ENCODE assay signal across 15 cellular contexts in the genomic region with DNA sequence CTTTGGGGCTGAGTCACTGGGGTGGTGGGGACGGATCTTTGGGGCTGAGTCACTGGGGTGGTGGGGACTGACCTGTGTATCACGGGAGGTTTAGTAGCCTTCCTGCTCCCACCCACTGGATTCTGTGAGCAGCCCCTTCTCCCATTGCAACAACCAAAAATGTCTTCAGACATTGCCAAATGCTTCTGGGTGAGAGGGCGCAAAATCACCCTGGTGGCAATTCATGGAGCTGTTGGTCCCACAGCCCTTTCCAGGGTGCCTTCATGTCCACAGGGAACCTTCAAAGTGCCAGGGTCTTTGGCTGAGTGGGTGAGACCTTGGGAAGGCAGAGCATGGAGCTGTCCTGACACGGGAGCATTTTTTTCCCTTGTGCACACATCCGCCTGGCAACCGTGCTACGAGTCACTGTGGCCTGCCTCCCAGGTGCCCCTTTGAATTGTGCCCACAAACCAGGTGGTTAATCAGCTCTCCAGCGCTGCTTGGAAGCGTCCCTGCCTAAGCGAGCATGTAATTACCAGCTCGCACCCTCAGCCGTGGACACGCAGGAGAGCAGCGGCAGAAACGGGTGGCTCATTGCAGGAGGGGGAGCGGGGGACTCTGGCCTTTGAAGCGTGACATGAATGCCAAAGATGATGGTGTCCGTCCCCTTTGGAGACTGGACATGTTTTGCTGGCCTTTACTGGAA. TPM values are rescaled to one million over a fixed set of nuclear protein-coding genes. Genes with fewer than 3 reads are reported as not detected.
DNase-seq lines count a peak whose midpoint lies in the region; ATAC-seq and TF ChIP-seq lines count a peak whose summit lies in the region.
"Had no signal": no experiment of that assay in that cellular context is flagged by ENCODE, and none has a peak within 500 bp of the region (broad histone marks: within the 10 kb centered on the region; RNA-seq: fewer than 3 reads in every experiment).

No MANE protein-coding gene starts in this region.

- H3K4me1 ChIP-seq in SJSA1 (replicated peaks) = peaks cover 39% of the 10 kb centered on the region
- H3K4me1 ChIP-seq: Peyer's patch had no signal

- H3K36me3 ChIP-seq in SJSA1 = no peaks in the 10 kb centered on the region
- no peaks in the 10 kb centered on the region for H3K36me3 ChIP-seq in kidney epithelial cell (ENCODE audit: control insufficient read depth, insufficient read depth, low read length)
- H3K36me3 ChIP-seq: Peyer's patch had no signal

- ATAC-seq in HG02938 (IDR thresholded peaks at IDR 0.05; ENCODE audit: unreplicated experiment) = no peak
- ATAC-seq in GM21717 (IDR thresholded peaks at IDR 0.05; ENCODE audit: unreplicated experiment) = no peak
- ATAC-seq: activated CD8-positive, alpha-beta memory T cell treated with anti-CD3 and anti-CD28 coated beads, Interleukin-2, amount 10 ng/mL, durations not matched to agents 7 days and 5 days had no signal

- H3K27me3 ChIP-seq in AG04450 (ENCODE audit: control insufficient read depth, insufficient read depth, low read length) (no peaks in the 10 kb centered on the region), SJSA1 (replicated peaks) (no peaks in the 10 kb centered on the region), kidney epithelial cell (ENCODE audit: control insufficient read depth, insufficient read depth, low read length) (no peaks in the 10 kb centered on the region)
- H3K27me3 ChIP-seq: Peyer's patch had no signal

- CTCF ChIA-PET in AG04450 (lab: Charles Lee) = interaction anchor here (0.5 kb wide), 1 partner anchor 25 kb away, joined by 3 read pairs; no protein-coding TSS in a partner anchor

- POLR2A ChIA-PET in AG04450 (lab: Yijun Ruan, JAX) = no interaction called here

- H3K4me3 ChIP-seq in AG04450 (ENCODE audit: low read depth, low read length) (no peak overlapping the region), SJSA1 (no peak overlapping the region), kidney epithelial cell (ENCODE audit: low read depth, low read length) (no peak overlapping the region)
- H3K4me3 ChIP-seq: Peyer's patch had no signal

- H3K9me3 ChIP-seq in AG04450 (ENCODE audit: control insufficient read depth, insufficient read depth, low read length) (peaks cover 12% of the 10 kb centered on the region), SJSA1 (replicated peaks) (peaks cover 2% of the 10 kb centered on the region)

- DNase-seq in AG04450 (ENCODE audit: low read depth, low spot score) = no peak
- DNase-seq in HCEC 1CT = peak; percentile 13
- peak in 1 of 2 experiments; percentile 53 for DNase-seq in SJSA1 (ENCODE audit: low read depth in 1 of 2, low spot score in 2 of 2)
- no peak for DNase-seq in kidney epithelial cell (ENCODE audit: low read depth)
- DNase-seq in D341Med (ENCODE audit: low spot score) = no peak
- no peak for DNase-seq in NCI-H510A (lab: John Stamatoyannopoulos, UW)
- DNase-seq: activated CD8-positive, alpha-beta memory T cell treated with anti-CD3 and anti-CD28 coated beads, Interleukin-2, amount 10 ng/mL, durations not matched to agents 7 days and 5 days; anterior cingulate cortex; CD4-positive, alpha-beta T cell; NCI-H2171; Peyer's patch; T1000 had no signal

- H3K27ac ChIP-seq in AG04450 (ENCODE audit: low read depth, low read length) = peak overlapping the region; percentile 47
- peak overlapping the region; percentile 56; the same call in 1 of the 2 replicates for H3K27ac ChIP-seq in SJSA1
- H3K27ac ChIP-seq: Peyer's patch had no signal

- TF ChIP-seq CTCF in AG04450 (IDR thresholded peaks at IDR 0.05; ENCODE audit: low read depth, low read length) = no peak
- peak; percentile 1 for TF ChIP-seq CTCF in kidney epithelial cell (IDR thresholded peaks at IDR 0.05; ENCODE audit: insufficient read depth, low read length, poor library complexity, severe bottlenecking)

RNA-seq across cellular contexts. Expression of a gene that starts 27.4 kb away (rescaled TPM):
- polyA plus RNA-seq in AG04450 (2011; rRNA removed) = 8.6 and 14.5 TPM in 2 replicates
- 8.3 and 10.1 TPM in 2 replicates for polyA minus RNA-seq in AG04450 (2011; rRNA and poly(A)+ RNA removed)
- total RNA-seq in SJSA1 (2014; rRNA removed; shearing (Covaris generic)) = 0.24 TPM in 1 of 2 replicates, not detected in the other
- 5.1 and 5.9 TPM in 2 replicates for total RNA-seq in kidney epithelial cell
- total RNA-seq: activated CD8-positive, alpha-beta memory T cell treated with anti-CD3 and anti-CD28 coated beads, Interleukin-2, amount 10 ng/mL, durations not matched to agents 7 days and 5 days; CD4-positive, alpha-beta T cell; mesothelial cell of epicardium; Peyer's patch had no signal
